In genomic region chr5:69131304-69131703, GRCh38 we compare ENCODE assay signal across 28 cellular contexts.
"Had no signal": no experiment of that assay in that cellular context is flagged by ENCODE, and none has a peak within 500 bp of the region (broad histone marks: within the 10 kb centered on the region; RNA-seq: fewer than 3 reads in every experiment).

No MANE protein-coding gene starts in this region.

- H3K4me2 ChIP-seq: PC-9 had no signal

- ATAC-seq: activated CD4-positive, alpha-beta T cell treated with anti-CD3 and anti-CD28 coated beads for 36 hours; activated CD4-positive, CD25-positive, alpha-beta regulatory T cell treated with anti-CD3 and anti-CD28 coated beads, Interleukin-2, amount 50 U/mL, for 24 hours; activated CD8-positive, alpha-beta T cell treated with anti-CD3 and anti-CD28 coated beads, Interleukin-2, amount 10 ng/mL, durations not matched to agents 7 days and 5 days; activated naive CD8-positive, alpha-beta T cell treated with anti-CD3 and anti-CD28 coated beads, Interleukin-2, amount 50 U/mL, for 24 hours; Right ventricle myocardium inferior; WTC11 had no signal

- DNase-seq: activated CD4-positive, alpha-beta T cell treated with anti-CD3 and anti-CD28 coated beads for 36 hours; activated CD4-positive, alpha-beta T cell treated with anti-CD3 and anti-CD28 coated beads, Interleukin-2, amount 10 ng/mL, durations not matched to agents 7 days and 5 days; activated CD4-positive, alpha-beta T cell treated with anti-CD3 and anti-CD28 coated beads, Interleukin-2, amount 50 U/mL, for 48 hours; activated CD8-positive, alpha-beta T cell treated with anti-CD3 and anti-CD28 coated beads, Interleukin-2, amount 10 ng/mL, durations not matched to agents 7 days and 5 days; activated gamma-delta T cell; activated naive CD4-positive, alpha-beta T cell treated with Interleukin-2 at 50 U/mL for 16 hours; activated naive CD8-positive, alpha-beta T cell treated with anti-CD3 and anti-CD28 coated beads, Interleukin-2, amount 50 U/mL, for 24 hours; activated T-cell treated with anti-CD3 and anti-CD28 coated beads, Interleukin-2, amount 50 U/mL, for 24 hours; anterior cingulate cortex; caudate nucleus; cerebellar nuclear complex; NCI-H1105; NCI-H1436; NCI-H1694; NCI-H1930; NCI-H2081 treated with DMSO at 0.1 percent for 48 hours; NCI-H226; NCI-H446 treated with DMSO at 0.1 percent for 48 hours; NCI-H524; NCI-H748 treated with DMSO at 0.1 percent for 48 hours; NK-92 treated with Interleukin-12 subunit alpha and Interleukin-12 subunit beta, amount 100 ng/mL, for 24 hours; PC-9 had no signal

- H3K27ac ChIP-seq: PC-9, RWPE1 had no signal

- H2AFZ ChIP-seq: PC-9 had no signal

- H3K4me3 ChIP-seq: PC-9 had no signal

- FAIRE-seq: bronchial epithelial cell, RCC 7860 had no signal
